ENCODE assay signal across 9 cellular contexts in the genomic region with DNA sequence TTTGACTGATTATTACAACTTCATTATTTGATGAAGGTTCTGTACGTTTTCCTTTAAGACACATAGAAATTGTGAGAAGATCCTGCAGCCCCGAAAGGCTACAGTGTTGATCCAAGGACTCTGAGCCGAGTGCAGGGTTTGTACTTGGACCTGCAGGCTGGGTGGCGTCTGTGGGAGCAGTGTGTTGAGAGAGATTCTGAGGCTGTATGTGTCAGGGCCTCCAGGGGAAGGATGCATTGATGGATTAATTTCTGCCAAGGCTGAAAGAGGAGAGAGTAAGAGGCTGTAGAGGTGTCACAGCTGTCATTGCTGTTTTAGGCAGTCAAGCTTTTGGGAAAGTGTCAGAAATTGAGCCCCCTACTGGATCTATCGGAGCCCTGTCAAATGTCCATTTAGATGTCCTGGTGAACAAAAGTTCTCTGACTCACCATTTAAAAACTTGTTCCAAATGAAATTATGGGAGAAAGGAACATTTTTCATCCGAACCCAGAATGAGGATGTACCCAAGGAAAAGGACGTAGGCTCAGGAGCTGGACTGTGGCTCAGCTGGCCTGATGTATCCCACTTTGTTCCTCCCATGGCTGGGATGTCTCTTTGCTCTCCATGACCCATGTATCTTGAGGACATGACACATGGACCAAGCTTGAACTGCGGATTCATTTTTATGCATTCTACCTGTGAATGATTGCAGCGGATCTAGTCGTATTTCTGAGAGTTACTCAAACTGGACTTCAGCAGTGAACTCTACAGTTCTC.
DNase-seq lines count a peak whose midpoint lies in the region; ATAC-seq and TF ChIP-seq lines count a peak whose summit lies in the region.
"Had no signal": no experiment of that assay in that cellular context is flagged by ENCODE, and none has a peak within 500 bp of the region (broad histone marks: within the 10 kb centered on the region; RNA-seq: fewer than 3 reads in every experiment).

No MANE protein-coding gene starts in this region.

- DNase-seq in coronary artery (ENCODE audit: low spot score): no peak
- DNase-seq in myocyte (ENCODE audit: low read depth): peak; percentile 66
- no peak for DNase-seq in NCI-H748 (lab: John Stamatoyannopoulos, UW; ENCODE audit: unreplicated experiment)
- DNase-seq in NCI-H1436 (lab: John Stamatoyannopoulos, UW): no peak
- no peak for DNase-seq in inferior parietal cortex (ENCODE audit: extremely low spot score)

- no peaks in the 10 kb centered on the region for H3K79me2 ChIP-seq in Loucy (ENCODE audit: insufficient read depth, low read length)

- H3K9me3 ChIP-seq in BLaER1 treated with 17β-estradiol and CSF1 and Interleukin-3, amounts not matched to agents 10 nM and 100 nM (replicated peaks in 1 of 11): peaks cover 0 to 10% (median 4%) of the 10 kb centered on the region in 11 experiments; a peak in 4 of 22 replicates
- no peaks in the 10 kb centered on the region for H3K9me3 ChIP-seq in Loucy (ENCODE audit: insufficient read depth, low read depth, low read length)

- no peak overlapping the region for H3K9ac ChIP-seq in BLaER1 treated with 17β-estradiol and CSF1 and Interleukin-3, amounts not matched to agents 10 nM and 100 nM
- no peak overlapping the region for H3K9ac ChIP-seq in Loucy (ENCODE audit: low read depth, low read length, poor library complexity, severe bottlenecking)

- TF ChIP-seq CTCF in Loucy (conservative IDR thresholded peaks at IDR 0.05; ENCODE audit: low read length) (peak; percentile 68), coronary artery (IDR thresholded peaks at IDR 0.05) (no peak)

- H3K36me3 ChIP-seq in BLaER1 treated with 17β-estradiol and CSF1 and Interleukin-3, amounts not matched to agents 10 nM and 100 nM: peaks cover 3 to 46% (median 32%) of the 10 kb centered on the region in 11 experiments; a peak in 18 of 22 replicates
- no peaks in the 10 kb centered on the region for H3K36me3 ChIP-seq in Loucy (ENCODE audit: insufficient read depth, low read length)

- no peaks in the 10 kb centered on the region for H3K9me2 ChIP-seq in Loucy (replicated peaks; ENCODE audit: low read depth, low read length)

- peaks cover 0 to 72% (median 9%) of the 10 kb centered on the region in 11 experiments; a peak in 10 of 22 replicates for H4K20me1 ChIP-seq in BLaER1 treated with 17β-estradiol and CSF1 and Interleukin-3, amounts not matched to agents 10 nM and 100 nM
- no peaks in the 10 kb centered on the region for H4K20me1 ChIP-seq in Loucy (ENCODE audit: insufficient read depth, low read length, poor library complexity, severe bottlenecking)

- H3F3A ChIP-seq in Loucy (ENCODE audit: low read depth): no peaks in the 10 kb centered on the region

- H2AFZ ChIP-seq in Loucy (ENCODE audit: low read length): no peak overlapping the region

- H3K4me2 ChIP-seq in BLaER1 treated with 17β-estradiol and CSF1 and Interleukin-3, amounts not matched to agents 10 nM and 100 nM: peak overlapping the region in 8 of 11 experiments; percentile 24 to 91 (median 80); a peak in 14 of 22 replicates
- no peak overlapping the region for H3K4me2 ChIP-seq in Loucy (ENCODE audit: low read depth, low read length, poor library complexity, severe bottlenecking)

- ATAC-seq in GM21825 (IDR thresholded peaks at IDR 0.05; ENCODE audit: unreplicated experiment): no peak

- H3K4me3 ChIP-seq in BLaER1 treated with 17β-estradiol and CSF1 and Interleukin-3, amounts not matched to agents 10 nM and 100 nM: no peak overlapping the region
- H3K4me3 ChIP-seq in Loucy (ENCODE audit: low read length, poor library complexity, severe bottlenecking): no peak overlapping the region
- H3K4me3 ChIP-seq in coronary artery: no peak overlapping the region

- H3K27me3 ChIP-seq in BLaER1 treated with 17β-estradiol and CSF1 and Interleukin-3, amounts not matched to agents 10 nM and 100 nM: no peaks in the 10 kb centered on the region
- H3K27me3 ChIP-seq in Loucy (ENCODE audit: insufficient read depth, low read length, poor library complexity, severe bottlenecking): no peaks in the 10 kb centered on the region

- peaks cover 31 to 81% (median 73%) of the 10 kb centered on the region in 10 experiments for H3K4me1 ChIP-seq in BLaER1 treated with 17β-estradiol and CSF1 and Interleukin-3, amounts not matched to agents 10 nM and 100 nM
- H3K4me1 ChIP-seq in Loucy (ENCODE audit: insufficient read depth, low read length, poor library complexity, severe bottlenecking): peaks cover 32% of the 10 kb centered on the region

- H3K27ac ChIP-seq in BLaER1 treated with 17β-estradiol and CSF1 and Interleukin-3, amounts not matched to agents 10 nM and 100 nM: peak overlapping the region in 5 of 11 experiments; percentile 71 to 86 (median 84); a peak in 8 of 22 replicates
- H3K27ac ChIP-seq in coronary artery: peak overlapping the region; percentile 64 to 86
- H3K27ac ChIP-seq: RWPE1 had no signal
